Comparison of ENCODE assay signal across 32 cellular contexts in the genomic region with DNA sequence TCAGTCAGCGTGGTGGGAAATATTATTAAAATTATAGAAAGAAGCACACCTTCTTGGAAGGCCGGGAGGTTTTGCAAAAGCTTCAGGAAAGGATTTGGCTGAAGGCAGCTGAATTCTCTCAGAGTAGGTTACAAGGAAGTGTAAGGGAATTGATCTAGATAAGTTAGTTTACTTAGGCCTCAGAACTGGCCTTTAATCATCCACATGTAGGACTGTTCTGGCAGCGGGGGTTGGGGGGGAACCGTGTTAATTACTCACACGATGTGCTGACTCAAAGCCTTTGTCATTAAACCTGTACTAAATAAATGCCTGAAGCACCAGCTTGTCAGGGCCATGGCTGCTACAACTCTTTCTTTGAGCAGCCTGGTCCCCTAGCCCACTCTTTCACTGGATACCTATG. TPM values are rescaled to one million over a fixed set of nuclear protein-coding genes. Genes with fewer than 3 reads are reported as not detected.
"Had no signal": no experiment of that assay in that cellular context is flagged by ENCODE, and none has a peak within 500 bp of the region (broad histone marks: within the 10 kb centered on the region; RNA-seq: fewer than 3 reads in every experiment).

No MANE protein-coding gene starts in this region.

- ATAC-seq: Panc1, SK-N-SH treated with all-trans-retinoic acid at 6 μM for 48 hours, T-helper 17 cell had no signal

- H3K27ac ChIP-seq: brain microvascular endothelial cell, KMS-11, SJSA1, VCaP had no signal

- FAIRE-seq: colon, TTC549 had no signal

- DNase-seq: activated CD4-positive, alpha-beta memory T cell treated with anti-CD3 and anti-CD28 coated beads, Interleukin-2, amount 10 ng/mL, durations not matched to agents 7 days and 5 days; activated CD4-positive, alpha-beta T cell treated with anti-CD3 and anti-CD28 coated beads, Interleukin-2, amount 10 ng/mL, durations not matched to agents 7 days and 5 days; activated CD4-positive, CD25-positive, alpha-beta regulatory T cell; activated CD8-positive, alpha-beta memory T cell treated with anti-CD3 and anti-CD28 coated beads, Interleukin-2, amount 50 U/mL, for 48 hours; activated effector memory CD4-positive, alpha-beta T cell treated with anti-CD3 and anti-CD28 coated beads, Interleukin-2, amount 50 U/mL, for 16 hours; activated naive CD4-positive, alpha-beta T cell treated with anti-CD3 and anti-CD28 coated beads for 36 hours; activated naive CD8-positive, alpha-beta T cell treated with anti-CD3 and anti-CD28 coated beads for 36 hours; activated T-cell treated with anti-CD3 and anti-CD28 coated beads, Interleukin-2, amount 50 U/mL, for 1 hour; brain microvascular endothelial cell; cerebellar nuclear complex; MG63; MV-4-11; NCI-H1092 treated with DMSO at 0.1 percent for 48 hours; NCI-H1417 treated with DMSO at 0.1 percent for 48 hours; NCI-H1694; NCI-H2029; NCI-H345; NCI-H510A; NCI-H526 treated with DMSO at 0.1 percent for 48 hours; NCI-H82; SHP77; SW 1271; T-helper 17 cell; T-helper 9 cell had no signal

- H3K4me2 ChIP-seq: KMS-11 had no signal

- H3K4me3 ChIP-seq: MG63, SJSA1 had no signal

- H3K9me3 ChIP-seq: MG63, SJSA1 had no signal

- H3K27me3 ChIP-seq: brain microvascular endothelial cell, MG63, SJSA1 had no signal

- H3K4me1 ChIP-seq: SJSA1 had no signal

- H3K9ac ChIP-seq: KMS-11 had no signal

- H3K36me3 ChIP-seq: brain microvascular endothelial cell, MG63, SJSA1 had no signal

RNA-seq across cellular contexts. Expression of a gene that starts 12.8 kb away (rescaled TPM):
- total RNA-seq: activated CD4-positive, alpha-beta memory T cell treated with anti-CD3 and anti-CD28 coated beads, Interleukin-2, amount 10 ng/mL, durations not matched to agents 7 days and 5 days; activated CD4-positive, alpha-beta T cell treated with anti-CD3 and anti-CD28 coated beads, Interleukin-2, amount 10 ng/mL, durations not matched to agents 7 days and 5 days; activated naive CD4-positive, alpha-beta T cell treated with anti-CD3 and anti-CD28 coated beads for 36 hours; activated naive CD8-positive, alpha-beta T cell treated with anti-CD3 and anti-CD28 coated beads for 36 hours; SJSA1; T-helper 17 cell had no signal
- polyA plus RNA-seq: adipose tissue had no signal
